1 cellular context compared by ENCODE assay signal in the genomic region with DNA sequence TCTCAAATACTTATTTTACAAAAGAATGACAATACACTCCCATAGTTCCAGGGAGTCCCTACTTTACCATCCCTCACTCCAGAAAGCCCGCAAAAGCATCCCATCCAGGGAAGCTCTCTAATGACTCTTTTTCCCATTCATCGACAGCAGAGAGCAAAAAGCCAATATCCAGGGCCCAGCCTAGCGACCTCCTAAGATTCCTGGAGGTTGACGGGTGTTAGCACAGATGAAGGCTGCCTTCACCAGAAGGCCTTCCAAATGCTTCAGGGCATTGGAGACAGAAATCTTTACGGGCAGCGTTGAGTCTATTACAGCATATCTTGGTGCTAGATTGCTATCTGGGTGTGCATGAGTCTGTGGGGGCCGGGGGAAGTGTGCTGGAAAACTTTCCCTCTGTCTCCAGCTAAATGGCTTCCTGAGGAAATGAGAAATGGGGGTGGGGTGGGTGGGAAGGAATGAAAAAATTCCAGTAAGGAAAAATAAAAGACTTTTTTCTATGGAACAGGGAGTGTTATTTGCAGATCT.
TF ChIP-seq lines count a peak whose summit lies in the region.

No MANE protein-coding gene starts in this region.

TF ChIP-seq in SK-N-SH treated with all-trans-retinoic acid at 6 μM for 48 hours, 23 proteins besides CTCF, POLR2A, EP300 and RAD21 (continued from another document):
- TF ChIP-seq, protein P1, sequence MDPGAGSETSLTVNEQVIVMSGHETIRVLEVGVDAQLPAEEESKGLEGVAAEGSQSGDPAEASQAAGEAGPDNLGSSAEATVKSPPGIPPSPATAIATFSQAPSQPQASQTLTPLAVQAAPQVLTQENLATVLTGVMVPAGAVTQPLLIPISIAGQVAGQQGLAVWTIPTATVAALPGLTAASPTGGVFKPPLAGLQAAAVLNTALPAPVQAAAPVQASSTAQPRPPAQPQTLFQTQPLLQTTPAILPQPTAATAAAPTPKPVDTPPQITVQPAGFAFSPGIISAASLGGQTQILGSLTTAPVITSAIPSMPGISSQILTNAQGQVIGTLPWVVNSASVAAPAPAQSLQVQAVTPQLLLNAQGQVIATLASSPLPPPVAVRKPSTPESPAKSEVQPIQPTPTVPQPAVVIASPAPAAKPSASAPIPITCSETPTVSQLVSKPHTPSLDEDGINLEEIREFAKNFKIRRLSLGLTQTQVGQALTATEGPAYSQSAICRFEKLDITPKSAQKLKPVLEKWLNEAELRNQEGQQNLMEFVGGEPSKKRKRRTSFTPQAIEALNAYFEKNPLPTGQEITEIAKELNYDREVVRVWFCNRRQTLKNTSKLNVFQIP (CRISPR knock-in tag; IDR thresholded peaks at IDR 0.05; ENCODE audit: borderline replicate concordance, low read depth): no peak
TF ChIP-seq in SK-N-SH treated with all-trans-retinoic acid at 6 μM for 48 hours: peak in this region for 0.
